5 cellular contexts compared by ENCODE assay signal in genomic region chr12:77963576-77964178, GRCh38.
"Had no signal": no experiment of that assay in that cellular context is flagged by ENCODE, and none has a peak within 500 bp of the region (broad histone marks: within the 10 kb centered on the region; RNA-seq: fewer than 3 reads in every experiment).

No MANE protein-coding gene starts in this region.

- H3K27ac Mint-ChIP-seq: GM23338, H9 had no signal

- H2AFZ ChIP-seq: GM23338 had no signal

- H3K9me3 Mint-ChIP-seq: GM23338, H9 had no signal

- ATAC-seq: GM23338 had no signal

- H3K9ac ChIP-seq: KMS-11 had no signal

- H3K4me3 Mint-ChIP-seq: GM23338, H9 had no signal

- H3K27ac ChIP-seq: KMS-11 had no signal

- H3K4me2 ChIP-seq: GM23338, KMS-11 had no signal

- H3K4me3 ChIP-seq: GM23338 had no signal

- DNase-seq: H9, HCEC 1CT, KBM-7 had no signal
